22 cellular contexts compared by ENCODE assay signal in genomic region chr14:21721504-21721903, GRCh38. TPM values are rescaled to one million over a fixed set of nuclear protein-coding genes. Genes with fewer than 3 reads are reported as not detected.
DNase-seq lines count a peak whose midpoint lies in the region; ATAC-seq and TF ChIP-seq lines count a peak whose summit lies in the region.
"Had no signal": no experiment of that assay in that cellular context is flagged by ENCODE, and none has a peak within 500 bp of the region (broad histone marks: within the 10 kb centered on the region; RNA-seq: fewer than 3 reads in every experiment).

No MANE protein-coding gene starts in this region.

- TF ChIP-seq CTCF in VCaP (conservative IDR thresholded peaks at IDR 0.05), result no peak

- no peaks in the 10 kb centered on the region for H3K36me3 Mint-ChIP-seq in activated naive CD8-positive, alpha-beta T cell
- no peaks in the 10 kb centered on the region for H3K36me3 Mint-ChIP-seq in activated naive CD8-positive, alpha-beta T cell treated with anti-CD3 and anti-CD28 coated beads, Interleukin-2, amount 50 U/mL, for 24 hours (ENCODE audit: low read depth)
- H3K36me3 Mint-ChIP-seq: CD8-positive, alpha-beta memory T cell had no signal

- H3K4me3 Mint-ChIP-seq in activated naive CD8-positive, alpha-beta T cell, result no peak overlapping the region
- H3K4me3 Mint-ChIP-seq in activated naive CD8-positive, alpha-beta T cell treated with anti-CD3 and anti-CD28 coated beads, Interleukin-2, amount 50 U/mL, for 24 hours, result no peak overlapping the region
- H3K4me3 Mint-ChIP-seq: B cell; CD8-positive, alpha-beta memory T cell; HFFc6 had no signal

- peak overlapping the region; percentile 49 for H3K27ac ChIP-seq in VCaP
- H3K27ac ChIP-seq: BLaER1 treated with 17β-estradiol and CSF1 and Interleukin-3, amounts not matched to agents 10 nM and 100 nM had no signal

- ATAC-seq in activated naive CD8-positive, alpha-beta T cell treated with anti-CD3 and anti-CD28 coated beads, Interleukin-2, amount 50 U/mL, for 24 hours, result no peak
- peak; percentile 95 for ATAC-seq in left colon
- ATAC-seq: GM12878, HCT116 had no signal

- intact Hi-C loops in left colon (cut with DNase I, micrococcal nuclease), result no loop called here

- H3K27ac Mint-ChIP-seq in activated naive CD8-positive, alpha-beta T cell, result peak overlapping the region; percentile 24
- no peak overlapping the region for H3K27ac Mint-ChIP-seq in activated naive CD8-positive, alpha-beta T cell treated with anti-CD3 and anti-CD28 coated beads, Interleukin-2, amount 50 U/mL, for 24 hours
- H3K27ac Mint-ChIP-seq: B cell, HFFc6 had no signal

- H3K9me3 Mint-ChIP-seq in activated naive CD8-positive, alpha-beta T cell (ENCODE audit: low read depth), result no peaks in the 10 kb centered on the region
- H3K9me3 Mint-ChIP-seq in activated naive CD8-positive, alpha-beta T cell treated with anti-CD3 and anti-CD28 coated beads, Interleukin-2, amount 50 U/mL, for 24 hours, result no peaks in the 10 kb centered on the region
- H3K9me3 Mint-ChIP-seq: CD8-positive, alpha-beta memory T cell had no signal

- peaks cover 2% of the 10 kb centered on the region for H3K4me1 Mint-ChIP-seq in activated naive CD8-positive, alpha-beta T cell (ENCODE audit: low read depth)
- H3K4me1 Mint-ChIP-seq in activated naive CD8-positive, alpha-beta T cell treated with anti-CD3 and anti-CD28 coated beads, Interleukin-2, amount 50 U/mL, for 24 hours, result no peaks in the 10 kb centered on the region
- H3K4me1 Mint-ChIP-seq: B cell; CD8-positive, alpha-beta memory T cell had no signal

- DNase-seq in activated naive CD8-positive, alpha-beta T cell treated with anti-CD3 and anti-CD28 coated beads, Interleukin-2, amount 50 U/mL, for 24 hours, result no peak
- DNase-seq in left colon, result no peak
- DNase-seq in activated CD4-positive, alpha-beta T cell treated with anti-CD3 and anti-CD28 coated beads for 1 hour, result no peak
- no peak for DNase-seq in amygdala (lab: John Stamatoyannopoulos, UW)
- no peak for DNase-seq in NCI-H1417 treated with DMSO at 0.1 percent for 48 hours (lab: John Stamatoyannopoulos, UW)
- DNase-seq: 8988T; CD8-positive, alpha-beta memory T cell; COR-L47; DMS 273 treated with DMSO at 0.1 percent for 48 hours; DMS53; DND-41; EL; GOT3; H7; HFFc6 had no signal

- H3K27me3 Mint-ChIP-seq in activated naive CD8-positive, alpha-beta T cell, result peaks cover 30% of the 10 kb centered on the region
- H3K27me3 Mint-ChIP-seq in activated naive CD8-positive, alpha-beta T cell treated with anti-CD3 and anti-CD28 coated beads, Interleukin-2, amount 50 U/mL, for 24 hours, result peaks cover 34% of the 10 kb centered on the region

RNA-seq across cellular contexts. Expression of gene OR4E1, which starts 47.9 kb away (rescaled TPM):
- total RNA-seq in left colon, result not detected
- total RNA-seq: B cell; CD8-positive, alpha-beta memory T cell; G401; GM12878; H7; HFFc6 had no signal
